Comparison of ENCODE assay signal across 1 cellular context in the genomic region with DNA sequence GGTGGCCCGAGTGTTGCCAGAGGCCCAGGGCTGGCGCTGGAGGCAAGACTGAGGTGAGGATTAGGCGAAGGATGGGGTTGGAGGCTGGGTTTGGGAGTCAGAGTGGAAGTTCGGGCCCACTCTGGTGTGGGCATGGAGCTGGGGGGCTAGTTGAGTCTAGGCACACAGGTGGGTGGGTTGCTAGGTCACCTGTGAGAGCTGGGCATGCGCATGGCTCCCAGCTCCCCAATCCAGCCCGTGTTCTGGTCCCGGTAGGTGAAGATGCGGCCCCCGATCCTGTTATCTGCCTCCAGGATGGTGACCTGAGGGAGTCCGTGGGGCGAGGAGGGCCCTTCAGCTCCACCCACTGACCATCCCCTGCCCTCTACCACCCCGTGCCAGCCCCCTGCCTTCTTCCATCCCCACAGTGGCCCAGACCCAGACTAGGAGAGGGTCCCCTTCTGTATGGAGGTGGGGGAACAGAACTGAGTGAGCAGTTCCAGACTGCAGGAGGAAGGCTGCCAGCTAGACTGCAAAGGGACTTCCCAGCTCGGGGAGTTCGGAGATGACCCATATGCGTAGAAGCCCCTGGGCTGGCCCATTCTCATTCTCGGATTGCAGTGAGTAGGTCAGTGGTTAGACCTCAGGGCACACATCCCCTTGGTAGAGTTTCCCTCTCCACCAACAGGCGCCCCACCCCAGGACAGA.
A peak's percentile ranks its signal among the peaks of the same experiment; 100 is the strongest.
TF ChIP-seq lines count a peak whose summit lies in the region.

No MANE protein-coding gene starts in this region.

TF ChIP-seq in GM12878, 131 proteins besides CTCF, POLR2A, EP300 and RAD21 (continued from another document and continues in another):
- TF ChIP-seq, protein P1, sequence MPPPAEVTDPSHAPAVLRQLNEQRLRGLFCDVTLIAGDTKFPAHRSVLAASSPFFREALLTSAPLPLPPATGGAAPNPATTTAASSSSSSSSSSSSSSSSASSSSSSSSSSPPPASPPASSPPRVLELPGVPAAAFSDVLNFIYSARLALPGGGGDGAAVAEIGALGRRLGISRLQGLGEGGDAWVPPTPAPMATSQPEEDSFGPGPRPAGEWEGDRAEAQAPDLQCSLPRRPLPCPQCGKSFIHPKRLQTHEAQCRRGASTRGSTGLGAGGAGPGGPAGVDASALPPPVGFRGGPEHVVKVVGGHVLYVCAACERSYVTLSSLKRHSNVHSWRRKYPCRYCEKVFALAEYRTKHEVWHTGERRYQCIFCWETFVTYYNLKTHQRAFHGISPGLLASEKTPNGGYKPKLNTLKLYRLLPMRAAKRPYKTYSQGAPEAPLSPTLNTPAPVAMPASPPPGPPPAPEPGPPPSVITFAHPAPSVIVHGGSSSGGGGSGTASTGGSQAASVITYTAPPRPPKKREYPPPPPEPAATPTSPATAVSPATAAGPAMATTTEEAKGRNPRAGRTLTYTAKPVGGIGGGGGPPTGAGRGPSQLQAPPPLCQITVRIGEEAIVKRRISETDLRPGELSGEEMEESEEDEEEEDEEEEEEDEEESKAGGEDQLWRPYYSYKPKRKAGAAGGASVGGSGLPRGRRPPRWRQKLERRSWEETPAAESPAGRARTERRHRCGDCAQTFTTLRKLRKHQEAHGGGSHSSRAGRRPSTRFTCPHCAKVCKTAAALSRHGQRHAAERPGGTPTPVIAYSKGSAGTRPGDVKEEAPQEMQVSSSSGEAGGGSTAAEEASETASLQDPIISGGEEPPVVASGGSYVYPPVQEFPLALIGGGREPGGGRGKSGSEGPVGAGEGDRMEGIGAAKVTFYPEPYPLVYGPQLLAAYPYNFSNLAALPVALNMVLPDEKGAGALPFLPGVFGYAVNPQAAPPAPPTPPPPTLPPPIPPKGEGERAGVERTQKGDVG (CRISPR knock-in tag; IDR thresholded peaks at IDR 0.05): no peak
- TF ChIP-seq KAT2A (conservative IDR thresholded peaks at IDR 0.05; ENCODE audit: control insufficient read depth, low read depth, low read length) (no peak), POLR2AphosphoS2 (IDR thresholded peaks at IDR 0.05; ENCODE audit: low read depth, low read length) (no peak), WRNIP1 (IDR thresholded peaks at IDR 0.05; ENCODE audit: borderline replicate concordance, low read depth, low read length) (no peak), TCF7 (IDR thresholded peaks at IDR 0.05; ENCODE audit: borderline replicate concordance) (no peak), TBL1XR1 (IDR thresholded peaks at IDR 0.05; ENCODE audit: low read depth, low read length) (0 out of 2 replicates have a peak, but pooled peaks have one; percentile 35), YBX1 (IDR thresholded peaks at IDR 0.05) (no peak), BMI1 (IDR thresholded peaks at IDR 0.05; ENCODE audit: borderline replicate concordance) (no peak), TCF12 (IDR thresholded peaks at IDR 0.05; ENCODE audit: low read depth, low read length) (0 out of 2 replicates have a peak, but pooled peaks have one; percentile 16), MEF2B (IDR thresholded peaks at IDR 0.05; ENCODE audit: partially characterized antibody, poor library complexity, severe bottlenecking) (no peak), CREB1 (IDR thresholded peaks at IDR 0.05; ENCODE audit: low read depth) (peak; percentile 37; the same call in 1 of the 2 replicates), POU2F2 (IDR thresholded peaks at IDR 0.05; ENCODE audit: borderline replicate concordance, low read depth, low read length) (no peak; the same call in 2 of the 3 replicates), SP1 (IDR thresholded peaks at IDR 0.05; ENCODE audit: low read depth, low read length) (no peak), BCL11A (IDR thresholded peaks at IDR 0.05; ENCODE audit: low read depth, low read length) (0 out of 2 replicates have a peak, but pooled peaks have one; percentile 46), SUZ12 (IDR thresholded peaks at IDR 0.05; ENCODE audit: unreplicated experiment) (no peak), IRF4 (IDR thresholded peaks at IDR 0.05; ENCODE audit: low read depth, low read length) (peak; percentile 64; the same call in 1 of the 2 replicates), SMARCA5 (IDR thresholded peaks at IDR 0.05) (peak; percentile 49; the same call in 1 of the 2 replicates), TAF1 (IDR thresholded peaks at IDR 0.05; ENCODE audit: borderline replicate concordance, low read depth, low read length) (0 out of 2 replicates have a peak, but pooled peaks have one; percentile 30), CBX3 (IDR thresholded peaks at IDR 0.05; ENCODE audit: borderline replicate concordance, low read depth) (no peak), NR2C2 (IDR thresholded peaks at IDR 0.05; ENCODE audit: borderline replicate concordance, control insufficient read depth, insufficient read length, low read depth) (no peak), PAX8 (IDR thresholded peaks at IDR 0.05) (no peak), GABPA (IDR thresholded peaks at IDR 0.05; ENCODE audit: low read depth) (no peak), BACH1 (IDR thresholded peaks at IDR 0.05; ENCODE audit: borderline replicate concordance) (0 out of 2 replicates have a peak, but pooled peaks have one; percentile 33), NBN (IDR thresholded peaks at IDR 0.05) (no peak), ZNF384 (IDR thresholded peaks at IDR 0.05; ENCODE audit: borderline replicate concordance, low read depth, low read length) (no peak), CBFB (IDR thresholded peaks at IDR 0.05; ENCODE audit: low read depth) (peak; percentile 67; the same call in 1 of the 2 replicates), DPF2 (IDR thresholded peaks at IDR 0.05) (peak; percentile 17; the same call in 1 of the 2 replicates), KDM1A (IDR thresholded peaks at IDR 0.05; ENCODE audit: borderline replicate concordance) (no peak)
- TF ChIP-seq, protein P2, sequence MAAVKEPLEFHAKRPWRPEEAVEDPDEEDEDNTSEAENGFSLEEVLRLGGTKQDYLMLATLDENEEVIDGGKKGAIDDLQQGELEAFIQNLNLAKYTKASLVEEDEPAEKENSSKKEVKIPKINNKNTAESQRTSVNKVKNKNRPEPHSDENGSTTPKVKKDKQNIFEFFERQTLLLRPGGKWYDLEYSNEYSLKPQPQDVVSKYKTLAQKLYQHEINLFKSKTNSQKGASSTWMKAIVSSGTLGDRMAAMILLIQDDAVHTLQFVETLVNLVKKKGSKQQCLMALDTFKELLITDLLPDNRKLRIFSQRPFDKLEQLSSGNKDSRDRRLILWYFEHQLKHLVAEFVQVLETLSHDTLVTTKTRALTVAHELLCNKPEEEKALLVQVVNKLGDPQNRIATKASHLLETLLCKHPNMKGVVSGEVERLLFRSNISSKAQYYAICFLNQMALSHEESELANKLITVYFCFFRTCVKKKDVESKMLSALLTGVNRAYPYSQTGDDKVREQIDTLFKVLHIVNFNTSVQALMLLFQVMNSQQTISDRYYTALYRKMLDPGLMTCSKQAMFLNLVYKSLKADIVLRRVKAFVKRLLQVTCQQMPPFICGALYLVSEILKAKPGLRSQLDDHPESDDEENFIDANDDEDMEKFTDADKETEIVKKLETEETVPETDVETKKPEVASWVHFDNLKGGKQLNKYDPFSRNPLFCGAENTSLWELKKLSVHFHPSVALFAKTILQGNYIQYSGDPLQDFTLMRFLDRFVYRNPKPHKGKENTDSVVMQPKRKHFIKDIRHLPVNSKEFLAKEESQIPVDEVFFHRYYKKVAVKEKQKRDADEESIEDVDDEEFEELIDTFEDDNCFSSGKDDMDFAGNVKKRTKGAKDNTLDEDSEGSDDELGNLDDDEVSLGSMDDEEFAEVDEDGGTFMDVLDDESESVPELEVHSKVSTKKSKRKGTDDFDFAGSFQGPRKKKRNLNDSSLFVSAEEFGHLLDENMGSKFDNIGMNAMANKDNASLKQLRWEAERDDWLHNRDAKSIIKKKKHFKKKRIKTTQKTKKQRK (IDR thresholded peaks at IDR 0.05; ENCODE audit: low read depth, low read length): no peak
- TF ChIP-seq, protein P3, sequence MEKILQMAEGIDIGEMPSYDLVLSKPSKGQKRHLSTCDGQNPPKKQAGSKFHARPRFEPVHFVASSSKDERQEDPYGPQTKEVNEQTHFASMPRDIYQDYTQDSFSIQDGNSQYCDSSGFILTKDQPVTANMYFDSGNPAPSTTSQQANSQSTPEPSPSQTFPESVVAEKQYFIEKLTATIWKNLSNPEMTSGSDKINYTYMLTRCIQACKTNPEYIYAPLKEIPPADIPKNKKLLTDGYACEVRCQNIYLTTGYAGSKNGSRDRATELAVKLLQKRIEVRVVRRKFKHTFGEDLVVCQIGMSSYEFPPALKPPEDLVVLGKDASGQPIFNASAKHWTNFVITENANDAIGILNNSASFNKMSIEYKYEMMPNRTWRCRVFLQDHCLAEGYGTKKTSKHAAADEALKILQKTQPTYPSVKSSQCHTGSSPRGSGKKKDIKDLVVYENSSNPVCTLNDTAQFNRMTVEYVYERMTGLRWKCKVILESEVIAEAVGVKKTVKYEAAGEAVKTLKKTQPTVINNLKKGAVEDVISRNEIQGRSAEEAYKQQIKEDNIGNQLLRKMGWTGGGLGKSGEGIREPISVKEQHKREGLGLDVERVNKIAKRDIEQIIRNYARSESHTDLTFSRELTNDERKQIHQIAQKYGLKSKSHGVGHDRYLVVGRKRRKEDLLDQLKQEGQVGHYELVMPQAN (conservative IDR thresholded peaks at IDR 0.05): no peak
- TF ChIP-seq, protein P4, sequence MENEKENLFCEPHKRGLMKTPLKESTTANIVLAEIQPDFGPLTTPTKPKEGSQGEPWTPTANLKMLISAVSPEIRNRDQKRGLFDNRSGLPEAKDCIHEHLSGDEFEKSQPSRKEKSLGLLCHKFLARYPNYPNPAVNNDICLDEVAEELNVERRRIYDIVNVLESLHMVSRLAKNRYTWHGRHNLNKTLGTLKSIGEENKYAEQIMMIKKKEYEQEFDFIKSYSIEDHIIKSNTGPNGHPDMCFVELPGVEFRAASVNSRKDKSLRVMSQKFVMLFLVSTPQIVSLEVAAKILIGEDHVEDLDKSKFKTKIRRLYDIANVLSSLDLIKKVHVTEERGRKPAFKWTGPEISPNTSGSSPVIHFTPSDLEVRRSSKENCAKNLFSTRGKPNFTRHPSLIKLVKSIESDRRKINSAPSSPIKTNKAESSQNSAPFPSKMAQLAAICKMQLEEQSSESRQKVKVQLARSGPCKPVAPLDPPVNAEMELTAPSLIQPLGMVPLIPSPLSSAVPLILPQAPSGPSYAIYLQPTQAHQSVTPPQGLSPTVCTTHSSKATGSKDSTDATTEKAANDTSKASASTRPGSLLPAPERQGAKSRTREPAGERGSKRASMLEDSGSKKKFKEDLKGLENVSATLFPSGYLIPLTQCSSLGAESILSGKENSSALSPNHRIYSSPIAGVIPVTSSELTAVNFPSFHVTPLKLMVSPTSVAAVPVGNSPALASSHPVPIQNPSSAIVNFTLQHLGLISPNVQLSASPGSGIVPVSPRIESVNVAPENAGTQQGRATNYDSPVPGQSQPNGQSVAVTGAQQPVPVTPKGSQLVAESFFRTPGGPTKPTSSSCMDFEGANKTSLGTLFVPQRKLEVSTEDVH (IDR thresholded peaks at IDR 0.05; ENCODE audit: low read depth, partially characterized antibody): no peak
- TF ChIP-seq, protein P5, sequence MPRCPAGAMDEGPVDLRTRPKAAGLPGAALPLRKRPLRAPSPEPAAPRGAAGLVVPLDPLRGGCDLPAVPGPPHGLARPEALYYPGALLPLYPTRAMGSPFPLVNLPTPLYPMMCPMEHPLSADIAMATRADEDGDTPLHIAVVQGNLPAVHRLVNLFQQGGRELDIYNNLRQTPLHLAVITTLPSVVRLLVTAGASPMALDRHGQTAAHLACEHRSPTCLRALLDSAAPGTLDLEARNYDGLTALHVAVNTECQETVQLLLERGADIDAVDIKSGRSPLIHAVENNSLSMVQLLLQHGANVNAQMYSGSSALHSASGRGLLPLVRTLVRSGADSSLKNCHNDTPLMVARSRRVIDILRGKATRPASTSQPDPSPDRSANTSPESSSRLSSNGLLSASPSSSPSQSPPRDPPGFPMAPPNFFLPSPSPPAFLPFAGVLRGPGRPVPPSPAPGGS (IDR thresholded peaks at IDR 0.05; ENCODE audit: borderline replicate concordance, insufficient read depth, low read depth, low read length, poor library complexity, severe bottlenecking): no peak
- TF ChIP-seq, protein P6, sequence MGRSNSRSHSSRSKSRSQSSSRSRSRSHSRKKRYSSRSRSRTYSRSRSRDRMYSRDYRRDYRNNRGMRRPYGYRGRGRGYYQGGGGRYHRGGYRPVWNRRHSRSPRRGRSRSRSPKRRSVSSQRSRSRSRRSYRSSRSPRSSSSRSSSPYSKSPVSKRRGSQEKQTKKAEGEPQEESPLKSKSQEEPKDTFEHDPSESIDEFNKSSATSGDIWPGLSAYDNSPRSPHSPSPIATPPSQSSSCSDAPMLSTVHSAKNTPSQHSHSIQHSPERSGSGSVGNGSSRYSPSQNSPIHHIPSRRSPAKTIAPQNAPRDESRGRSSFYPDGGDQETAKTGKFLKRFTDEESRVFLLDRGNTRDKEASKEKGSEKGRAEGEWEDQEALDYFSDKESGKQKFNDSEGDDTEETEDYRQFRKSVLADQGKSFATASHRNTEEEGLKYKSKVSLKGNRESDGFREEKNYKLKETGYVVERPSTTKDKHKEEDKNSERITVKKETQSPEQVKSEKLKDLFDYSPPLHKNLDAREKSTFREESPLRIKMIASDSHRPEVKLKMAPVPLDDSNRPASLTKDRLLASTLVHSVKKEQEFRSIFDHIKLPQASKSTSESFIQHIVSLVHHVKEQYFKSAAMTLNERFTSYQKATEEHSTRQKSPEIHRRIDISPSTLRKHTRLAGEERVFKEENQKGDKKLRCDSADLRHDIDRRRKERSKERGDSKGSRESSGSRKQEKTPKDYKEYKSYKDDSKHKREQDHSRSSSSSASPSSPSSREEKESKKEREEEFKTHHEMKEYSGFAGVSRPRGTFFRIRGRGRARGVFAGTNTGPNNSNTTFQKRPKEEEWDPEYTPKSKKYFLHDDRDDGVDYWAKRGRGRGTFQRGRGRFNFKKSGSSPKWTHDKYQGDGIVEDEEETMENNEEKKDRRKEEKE (IDR thresholded peaks at IDR 0.05): no peak
- TF ChIP-seq, protein P7, sequence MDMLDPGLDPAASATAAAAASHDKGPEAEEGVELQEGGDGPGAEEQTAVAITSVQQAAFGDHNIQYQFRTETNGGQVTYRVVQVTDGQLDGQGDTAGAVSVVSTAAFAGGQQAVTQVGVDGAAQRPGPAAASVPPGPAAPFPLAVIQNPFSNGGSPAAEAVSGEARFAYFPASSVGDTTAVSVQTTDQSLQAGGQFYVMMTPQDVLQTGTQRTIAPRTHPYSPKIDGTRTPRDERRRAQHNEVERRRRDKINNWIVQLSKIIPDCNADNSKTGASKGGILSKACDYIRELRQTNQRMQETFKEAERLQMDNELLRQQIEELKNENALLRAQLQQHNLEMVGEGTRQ (IDR thresholded peaks at IDR 0.05; ENCODE audit: borderline replicate concordance, low read depth, low read length): no peak
- TF ChIP-seq, protein P8, sequence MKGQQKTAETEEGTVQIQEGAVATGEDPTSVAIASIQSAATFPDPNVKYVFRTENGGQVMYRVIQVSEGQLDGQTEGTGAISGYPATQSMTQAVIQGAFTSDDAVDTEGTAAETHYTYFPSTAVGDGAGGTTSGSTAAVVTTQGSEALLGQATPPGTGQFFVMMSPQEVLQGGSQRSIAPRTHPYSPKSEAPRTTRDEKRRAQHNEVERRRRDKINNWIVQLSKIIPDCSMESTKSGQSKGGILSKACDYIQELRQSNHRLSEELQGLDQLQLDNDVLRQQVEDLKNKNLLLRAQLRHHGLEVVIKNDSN (IDR thresholded peaks at IDR 0.05; ENCODE audit: borderline replicate concordance, extremely low read length, insufficient read depth, low read depth, low read length): no peak
